ENCODE assay signal across 8 cellular contexts in the genomic region with DNA sequence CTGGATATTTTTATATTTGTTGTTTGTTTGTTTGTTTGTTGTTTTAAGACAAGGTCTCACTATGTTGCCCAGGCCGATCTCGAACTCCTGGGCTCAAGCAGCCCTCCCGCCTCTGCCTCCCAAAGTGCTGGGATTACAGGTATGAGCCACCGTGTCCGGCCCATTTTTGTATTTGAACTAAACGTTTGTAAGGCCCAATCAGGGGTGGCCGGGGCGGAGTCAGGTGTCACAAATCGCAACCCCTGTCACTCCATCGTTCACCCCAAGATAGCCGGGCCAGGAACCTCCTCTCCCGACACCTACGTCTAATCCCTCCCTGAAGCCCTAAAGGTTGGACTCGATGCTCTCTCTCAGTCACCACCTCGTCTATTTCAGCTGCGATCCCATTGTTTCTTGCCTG. TPM values are rescaled to one million over a fixed set of nuclear protein-coding genes. Genes with fewer than 3 reads are reported as not detected.
DNase-seq lines count a peak whose midpoint lies in the region; ATAC-seq and TF ChIP-seq lines count a peak whose summit lies in the region.

No MANE protein-coding gene starts in this region.

- H3K4me1 Mint-ChIP-seq in activated naive CD8-positive, alpha-beta T cell treated with anti-CD3 and anti-CD28 coated beads for 36 hours = peaks cover 8% of the 10 kb centered on the region

- intact Hi-C loops in stomach (cut with DNase I; ENCODE audit: low total_unique reads) = no loop called here

- TF ChIP-seq EP300 in stomach (IDR thresholded peaks at IDR 0.05) = no peak

- H3K27ac ChIP-seq in muscle layer of duodenum (ENCODE audit: low read length) (no peak overlapping the region), stomach (peak overlapping the region in 4 of 5 donors; percentile 10 to 63 (median 23))

- no peaks in the 10 kb centered on the region for H3K36me3 Mint-ChIP-seq in activated naive CD8-positive, alpha-beta T cell treated with anti-CD3 and anti-CD28 coated beads for 36 hours

- H3K9me3 ChIP-seq in muscle layer of duodenum (ENCODE audit: control insufficient read depth in 1 of 2, low read length in 2 of 2) (no peaks in the 10 kb centered on the region), stomach (no peaks in the 10 kb centered on the region)

- H3K36me3 ChIP-seq in muscle layer of duodenum (ENCODE audit: control insufficient read depth in 1 of 2, insufficient read depth in 2 of 2, low read length in 2 of 2) = no peaks in the 10 kb centered on the region
- H3K36me3 ChIP-seq in stomach = no peaks in the 10 kb centered on the region

- DNase-seq in GM13976 (ENCODE audit: low spot score) (peak; percentile 13), T follicular helper cell (ENCODE audit: low read depth) (peak; percentile 50), stomach (peak; percentile 52), dedifferentiated amniotic fluid mesenchymal stem cell (ENCODE audit: extremely low spot score) (no peak), NCI-H146 (lab: John Stamatoyannopoulos, UW) (no peak)
- DNase-seq in activated naive CD8-positive, alpha-beta T cell treated with anti-CD3 and anti-CD28 coated beads for 36 hours = peak; percentile 56

- in situ Hi-C loops in GM13976 (cut with MboI; ENCODE audit: low sequenced_read_pairs, unreplicated experiment) = no loop called here

- no peak for TF ChIP-seq CTCF in GM13976 (IDR thresholded peaks at IDR 0.05; ENCODE audit: borderline replicate concordance, control extremely low read depth, extremely low read depth, insufficient read depth, missing control alignments)
- TF ChIP-seq CTCF in stomach (IDR thresholded peaks at IDR 0.05) = no peak

- H3K27me3 Mint-ChIP-seq in activated naive CD8-positive, alpha-beta T cell treated with anti-CD3 and anti-CD28 coated beads for 36 hours = no peaks in the 10 kb centered on the region

- 7 to 31% (median 19%) methylated on average over 12 to 16 of the region's 16 CpGs for WGBS in stomach, 5 donors

- peak overlapping the region; percentile 80 for H3K27ac Mint-ChIP-seq in activated naive CD8-positive, alpha-beta T cell treated with anti-CD3 and anti-CD28 coated beads for 36 hours

- H3K27me3 ChIP-seq in muscle layer of duodenum (ENCODE audit: low read depth, low read length) = no peaks in the 10 kb centered on the region
- H3K27me3 ChIP-seq in stomach = peaks cover 0 to 13% (median 0%) of the 10 kb centered on the region in 3 donors

- H3K9me3 Mint-ChIP-seq in activated naive CD8-positive, alpha-beta T cell treated with anti-CD3 and anti-CD28 coated beads for 36 hours = no peaks in the 10 kb centered on the region

- peak overlapping the region; percentile 77 for H3K4me3 Mint-ChIP-seq in activated naive CD8-positive, alpha-beta T cell treated with anti-CD3 and anti-CD28 coated beads for 36 hours

- peak overlapping the region; percentile 56 to 59 for H3K4me3 ChIP-seq in muscle layer of duodenum (ENCODE audit: low read depth in 1 of 2, low read length in 2 of 2)
- H3K4me3 ChIP-seq in stomach = peak overlapping the region; percentile 45 to 51 (median 51)

- ATAC-seq in HG02759 (IDR thresholded peaks at IDR 0.05; ENCODE audit: unreplicated experiment) = no peak

- no peak for TF ChIP-seq POLR2A in stomach (IDR thresholded peaks at IDR 0.05)

- H3K4me1 ChIP-seq in muscle layer of duodenum (ENCODE audit: control insufficient read depth in 1 of 2, insufficient read depth in 2 of 2, low read length in 2 of 2) = peaks cover 0 to 5% of the 10 kb centered on the region in 2 donors
- H3K4me1 ChIP-seq in stomach = peaks cover 0 to 12% (median 5%) of the 10 kb centered on the region in 4 donors

RNA-seq across cellular contexts. Expression of a gene that starts 0.7 kb away (rescaled TPM):
- under 1 TPM; 0.25 to 0.34 TPM for total RNA-seq in activated naive CD8-positive, alpha-beta T cell treated with anti-CD3 and anti-CD28 coated beads for 36 hours
- total RNA-seq in stomach = 1 to 10 TPM in 3 of 5 donors, under 1 TPM in 1, not detected in 1; 0.87 to 10.0 (median 5.3) TPM
- 1 to 10 TPM in 2 of 3 donors, under 1 TPM in 1; 0.37 to 1.5 (median 1.5) TPM for polyA plus RNA-seq in stomach

Comparison
In these comparisons a context has a peak if more than half of its experiments do, and no peak if none do; other contexts are left out.
1. DNase-seq: peak in GM13976 (single experiment), T follicular helper cell (single experiment), activated naive CD8-positive, alpha-beta T cell treated with anti-CD3 and anti-CD28 coated beads for 36 hours (single experiment) and stomach (single experiment); none in dedifferentiated amniotic fluid mesenchymal stem cell (single experiment) and NCI-H146 (single experiment).